ENCODE assay signal across 1 cellular context in genomic region chr1:197976368-197976767, GRCh38.
TF ChIP-seq lines count a peak whose summit lies in the region.

No MANE protein-coding gene starts in this region.

TF ChIP-seq in SK-N-SH, 30 proteins besides CTCF, POLR2A, EP300 and RAD21:
- no peak for TF ChIP-seq YY1 (IDR thresholded peaks at IDR 0.05; ENCODE audit: low read depth)
- no peak for TF ChIP-seq CHD2 (IDR thresholded peaks at IDR 0.05; ENCODE audit: low read length, partially characterized antibody)
- TF ChIP-seq GABPA (IDR thresholded peaks at IDR 0.05; ENCODE audit: low read depth), result no peak
- no peak for TF ChIP-seq TEAD4 (IDR thresholded peaks at IDR 0.05; ENCODE audit: borderline replicate concordance, insufficient read depth)
- TF ChIP-seq RCOR1 (IDR thresholded peaks at IDR 0.05; ENCODE audit: low read length), result no peak
- TF ChIP-seq JUND (IDR thresholded peaks at IDR 0.05), result no peak
- no peak for TF ChIP-seq TAF1 (IDR thresholded peaks at IDR 0.05; ENCODE audit: borderline replicate concordance, low read depth, low read length)
- TF ChIP-seq POLR2AphosphoS5 (IDR thresholded peaks at IDR 0.05; ENCODE audit: low read depth, low read length), result no peak
- TF ChIP-seq NRF1 (IDR thresholded peaks at IDR 0.05; ENCODE audit: low read depth, low read length), result no peak
- TF ChIP-seq SMC3 (IDR thresholded peaks at IDR 0.05; ENCODE audit: low read depth, low read length), result no peak
- TF ChIP-seq FOXM1 (IDR thresholded peaks at IDR 0.05; ENCODE audit: low read depth), result no peak
- TF ChIP-seq GATA2 (CRISPR knock-in tag; IDR thresholded peaks at IDR 0.05), result no peak
- TF ChIP-seq TCF12 (IDR thresholded peaks at IDR 0.05), result no peak
- TF ChIP-seq FOSL2 (IDR thresholded peaks at IDR 0.05; ENCODE audit: borderline replicate concordance, low read depth), result no peak
- no peak for TF ChIP-seq ELF1 (IDR thresholded peaks at IDR 0.05)
- no peak for TF ChIP-seq NFIC (IDR thresholded peaks at IDR 0.05; ENCODE audit: borderline replicate concordance)
